ENCODE assay signal across 15 cellular contexts in genomic region chr6:166907871-166908806, GRCh38. TPM values are rescaled to one million over a fixed set of nuclear protein-coding genes. Genes with fewer than 3 reads are reported as not detected.
A peak's percentile ranks its signal among the peaks of the same experiment; 100 is the strongest.
DNase-seq lines count a peak whose midpoint lies in the region; ATAC-seq and TF ChIP-seq lines count a peak whose summit lies in the region.
"Had no signal": no experiment of that assay in that cellular context is flagged by ENCODE, and none has a peak within 500 bp of the region (broad histone marks: within the 10 kb centered on the region; RNA-seq: fewer than 3 reads in every experiment).

No MANE protein-coding gene starts in this region.

- peaks cover 27% of the 10 kb centered on the region for H3K4me1 Mint-ChIP-seq in activated naive CD8-positive, alpha-beta T cell treated with anti-CD3 and anti-CD28 coated beads, Interleukin-2, amount 10 ng/mL, durations not matched to agents 7 days and 5 days
- peaks cover 18% of the 10 kb centered on the region for H3K4me1 Mint-ChIP-seq in activated naive CD8-positive, alpha-beta T cell treated with anti-CD3 and anti-CD28 coated beads for 36 hours
- peaks cover 54 to 65% of the 10 kb centered on the region in 2 donors for H3K4me1 Mint-ChIP-seq in stimulated activated naive B cell treated with anti-CD40 and anti-IgM and Interleukin-4, amounts not matched to agents 10 μg/mL and 1 μg/mL and 100 μg/mL, for 72 hours

- no peaks in the 10 kb centered on the region for H3K36me3 ChIP-seq in H7 (replicated peaks; ENCODE audit: control insufficient read depth, insufficient read depth, low read length)
- H3K36me3 ChIP-seq in esophagus muscularis mucosa: no peaks in the 10 kb centered on the region
- no peaks in the 10 kb centered on the region for H3K36me3 ChIP-seq in aorta (ENCODE audit: control insufficient read depth in 1 of 2, insufficient read depth in 2 of 2, low read length in 1 of 2)
- H3K36me3 ChIP-seq: left lung, WERI-Rb-1 had no signal

- TF ChIP-seq POLR2A in esophagus muscularis mucosa (IDR thresholded peaks at IDR 0.05; ENCODE audit: low read depth): no peak

- H3K27ac ChIP-seq in esophagus muscularis mucosa (replicated peaks in 1 of 4) (no peak overlapping the region), aorta (ENCODE audit: low read depth in 1 of 2, low read length in 2 of 2) (no peak overlapping the region)
- H3K27ac ChIP-seq: left lung, WERI-Rb-1 had no signal

- H3K4me3 ChIP-seq in H7 (ENCODE audit: insufficient read depth, low read depth, low read length) (no peak overlapping the region), esophagus muscularis mucosa (no peak overlapping the region), aorta (ENCODE audit: low read length in 2 of 2) (no peak overlapping the region)
- H3K4me3 ChIP-seq: left lung had no signal

- ATAC-seq in activated naive CD8-positive, alpha-beta T cell treated with anti-CD3 and anti-CD28 coated beads, Interleukin-2, amount 10 ng/mL, durations not matched to agents 7 days and 5 days (ENCODE audit: low read depth): no peak
- ATAC-seq in stimulated activated naive B cell treated with anti-CD40 and anti-IgM and Interleukin-4, amounts not matched to agents 10 μg/mL and 1 μg/mL and 100 μg/mL, for 72 hours (replicated peaks): peak in 1 of 2 donors; percentile 2
- no peak for ATAC-seq in aorta (ENCODE audit: low FRiP score)
- ATAC-seq in activated CD4-positive, CD25-positive, alpha-beta regulatory T cell treated with anti-CD3 and anti-CD28 coated beads, Interleukin-2, amount 50 U/mL, for 24 hours: no peak
- ATAC-seq: HCT116, left lung had no signal

- H3K27me3 ChIP-seq in H7 (ENCODE audit: control insufficient read depth, insufficient read depth, low read length) (no peaks in the 10 kb centered on the region), esophagus muscularis mucosa (peaks cover 0 to 3% (median 0%) of the 10 kb centered on the region in 4 donors), aorta (ENCODE audit: control insufficient read depth in 1 of 2, insufficient read depth in 2 of 2, low read length in 1 of 2) (no peaks in the 10 kb centered on the region)
- H3K27me3 ChIP-seq: left lung had no signal

- no peaks in the 10 kb centered on the region for H3K9me3 ChIP-seq in esophagus muscularis mucosa
- no peaks in the 10 kb centered on the region for H3K9me3 ChIP-seq in aorta (ENCODE audit: control insufficient read depth, low read length)
- H3K9me3 ChIP-seq: left lung had no signal

- peak overlapping the region; percentile 84 for H3K27ac Mint-ChIP-seq in activated naive CD8-positive, alpha-beta T cell treated with anti-CD3 and anti-CD28 coated beads, Interleukin-2, amount 10 ng/mL, durations not matched to agents 7 days and 5 days
- no peak overlapping the region for H3K27ac Mint-ChIP-seq in activated naive CD8-positive, alpha-beta T cell treated with anti-CD3 and anti-CD28 coated beads for 36 hours
- H3K27ac Mint-ChIP-seq in stimulated activated naive B cell treated with anti-CD40 and anti-IgM and Interleukin-4, amounts not matched to agents 10 μg/mL and 1 μg/mL and 100 μg/mL, for 72 hours: peak overlapping the region; percentile 93

- peak overlapping the region; percentile 17 for H3K4me3 Mint-ChIP-seq in activated naive CD8-positive, alpha-beta T cell treated with anti-CD3 and anti-CD28 coated beads, Interleukin-2, amount 10 ng/mL, durations not matched to agents 7 days and 5 days
- H3K4me3 Mint-ChIP-seq in activated naive CD8-positive, alpha-beta T cell treated with anti-CD3 and anti-CD28 coated beads for 36 hours: no peak overlapping the region
- peak overlapping the region in 1 of 2 donors; percentile 77 for H3K4me3 Mint-ChIP-seq in stimulated activated naive B cell treated with anti-CD40 and anti-IgM and Interleukin-4, amounts not matched to agents 10 μg/mL and 1 μg/mL and 100 μg/mL, for 72 hours

- intact Hi-C loops in esophagus muscularis mucosa (cut with DNase I) (no loop called here), aorta (cut with DNase I) (no loop called here)

- H3K27me3 Mint-ChIP-seq in activated naive CD8-positive, alpha-beta T cell treated with anti-CD3 and anti-CD28 coated beads, Interleukin-2, amount 10 ng/mL, durations not matched to agents 7 days and 5 days: no peaks in the 10 kb centered on the region
- H3K27me3 Mint-ChIP-seq in activated naive CD8-positive, alpha-beta T cell treated with anti-CD3 and anti-CD28 coated beads for 36 hours: no peaks in the 10 kb centered on the region
- no peaks in the 10 kb centered on the region for H3K27me3 Mint-ChIP-seq in stimulated activated naive B cell treated with anti-CD40 and anti-IgM and Interleukin-4, amounts not matched to agents 10 μg/mL and 1 μg/mL and 100 μg/mL, for 72 hours

- no peak for DNase-seq in activated naive CD8-positive, alpha-beta T cell treated with anti-CD3 and anti-CD28 coated beads, Interleukin-2, amount 10 ng/mL, durations not matched to agents 7 days and 5 days
- DNase-seq in activated naive CD8-positive, alpha-beta T cell treated with anti-CD3 and anti-CD28 coated beads for 36 hours: no peak
- DNase-seq in H7 (peak; percentile 30), esophagus muscularis mucosa (ENCODE audit: extremely low spot score) (peak; percentile 72), foreskin melanocyte (no peak), aorta (no peak)
- DNase-seq in stimulated activated naive B cell treated with anti-CD40 and anti-IgM and Interleukin-4, amounts not matched to agents 10 μg/mL and 1 μg/mL and 100 μg/mL, for 72 hours: no peak
- DNase-seq: activated T-cell treated with anti-CD3 and anti-CD28 coated beads for 4 hours, left lung, NCI-H2029 treated with DMSO at 0.1 percent for 48 hours, NCI-H526 treated with DMSO at 0.1 percent for 48 hours, substantia nigra, WERI-Rb-1 had no signal

- TF ChIP-seq CTCF in esophagus muscularis mucosa (IDR thresholded peaks at IDR 0.05): no peak

- no peak for TF ChIP-seq EP300 in esophagus muscularis mucosa (IDR thresholded peaks at IDR 0.05)

- POLR2A ChIA-PET in activated naive CD8-positive, alpha-beta T cell treated with anti-CD3 and anti-CD28 coated beads, Interleukin-2, amount 10 ng/mL, durations not matched to agents 7 days and 5 days (lab: Charles Lee): interaction anchor here (2.6 kb wide), 1 partner anchor 48 kb away, joined by 14 read pairs; the partner anchor contains the start of gene RNASET2

- H3K4me1 ChIP-seq in esophagus muscularis mucosa (peaks cover 0 to 8% (median 3%) of the 10 kb centered on the region in 4 donors), aorta (ENCODE audit: control insufficient read depth in 1 of 2, insufficient read depth in 2 of 2, low read length in 2 of 2) (no peaks in the 10 kb centered on the region)
- H3K4me1 ChIP-seq: left lung had no signal

- 88% methylated on average over 20 of the region's 20 CpGs for WGBS in esophagus muscularis mucosa
- WGBS in aorta, 2 donors: 70 to 77% methylated on average over 20 of the region's 20 CpGs

- no peaks in the 10 kb centered on the region for H3K9me3 Mint-ChIP-seq in activated naive CD8-positive, alpha-beta T cell treated with anti-CD3 and anti-CD28 coated beads, Interleukin-2, amount 10 ng/mL, durations not matched to agents 7 days and 5 days
- no peaks in the 10 kb centered on the region for H3K9me3 Mint-ChIP-seq in activated naive CD8-positive, alpha-beta T cell treated with anti-CD3 and anti-CD28 coated beads for 36 hours
- H3K9me3 Mint-ChIP-seq in stimulated activated naive B cell treated with anti-CD40 and anti-IgM and Interleukin-4, amounts not matched to agents 10 μg/mL and 1 μg/mL and 100 μg/mL, for 72 hours: no peaks in the 10 kb centered on the region

- peaks cover 4% of the 10 kb centered on the region for H3K36me3 Mint-ChIP-seq in activated naive CD8-positive, alpha-beta T cell treated with anti-CD3 and anti-CD28 coated beads, Interleukin-2, amount 10 ng/mL, durations not matched to agents 7 days and 5 days
- peaks cover 4% of the 10 kb centered on the region for H3K36me3 Mint-ChIP-seq in activated naive CD8-positive, alpha-beta T cell treated with anti-CD3 and anti-CD28 coated beads for 36 hours
- H3K36me3 Mint-ChIP-seq in stimulated activated naive B cell treated with anti-CD40 and anti-IgM and Interleukin-4, amounts not matched to agents 10 μg/mL and 1 μg/mL and 100 μg/mL, for 72 hours: peaks cover 12 to 16% of the 10 kb centered on the region in 2 donors

RNA-seq across cellular contexts. Expression of gene RNASET2, which starts 48.2 kb away (rescaled TPM):
- 10 to 100 TPM; 69.2 to 73.1 TPM for total RNA-seq in activated naive CD8-positive, alpha-beta T cell treated with anti-CD3 and anti-CD28 coated beads, Interleukin-2, amount 10 ng/mL, durations not matched to agents 7 days and 5 days
- total RNA-seq in activated naive CD8-positive, alpha-beta T cell treated with anti-CD3 and anti-CD28 coated beads for 36 hours: 10 to 100 TPM; 34.1 to 35.8 TPM
- total RNA-seq in H7 (2014; rRNA removed; shearing (Covaris generic)): 27.8 and 41.3 TPM in 2 replicates
- 10 to 100 TPM; 24.1 to 54.5 (median 30.4) TPM for total RNA-seq in esophagus muscularis mucosa
- total RNA-seq in aorta: 10 to 100 TPM; 23.3 to 64.8 TPM
- 10 to 100 TPM; 26.8 to 42.1 TPM for polyA plus RNA-seq in aorta

Comparison
In these comparisons a context has a peak if more than half of its experiments do, and no peak if none do; other contexts are left out.
1. DNase-seq: peak in H7 (single experiment) and esophagus muscularis mucosa (single experiment); none in activated naive CD8-positive, alpha-beta T cell treated with anti-CD3 and anti-CD28 coated beads, Interleukin-2, amount 10 ng/mL, durations not matched to agents 7 days and 5 days (single experiment), activated naive CD8-positive, alpha-beta T cell treated with anti-CD3 and anti-CD28 coated beads for 36 hours (single experiment), stimulated activated naive B cell treated with anti-CD40 and anti-IgM and Interleukin-4, amounts not matched to agents 10 μg/mL and 1 μg/mL and 100 μg/mL, for 72 hours (single experiment), foreskin melanocyte (single experiment) and aorta (0 of 2).